Comparison of ENCODE assay signal across 1 cellular context in genomic region chr15:36688310-36689102, GRCh38.
TF ChIP-seq lines count a peak whose summit lies in the region.

No MANE protein-coding gene starts in this region.

TF ChIP-seq in SK-N-SH treated with all-trans-retinoic acid at 6 μM for 48 hours, 23 proteins besides CTCF, POLR2A, EP300 and RAD21 (continued from another document):
- no peak for TF ChIP-seq CSRNP3 (CRISPR knock-in tag; IDR thresholded peaks at IDR 0.05)
- no peak for TF ChIP-seq CREB5 (CRISPR knock-in tag; IDR thresholded peaks at IDR 0.05; ENCODE audit: low read depth)
- TF ChIP-seq TCF4 (CRISPR knock-in tag; IDR thresholded peaks at IDR 0.05; ENCODE audit: borderline replicate concordance) = no peak
- no peak for TF ChIP-seq ZC3H10 (CRISPR knock-in tag; IDR thresholded peaks at IDR 0.05)
- no peak for TF ChIP-seq BACH2 (CRISPR knock-in tag; IDR thresholded peaks at IDR 0.05; ENCODE audit: borderline replicate concordance)
- no peak for TF ChIP-seq ZFP3 (CRISPR knock-in tag; IDR thresholded peaks at IDR 0.05)
- TF ChIP-seq ISL1 (CRISPR knock-in tag; IDR thresholded peaks at IDR 0.05) = no peak
- no peak for TF ChIP-seq CSDC2 (CRISPR knock-in tag; IDR thresholded peaks at IDR 0.05)
- no peak for TF ChIP-seq ZFP30 (CRISPR knock-in tag; IDR thresholded peaks at IDR 0.05)
TF ChIP-seq in SK-N-SH treated with all-trans-retinoic acid at 6 μM for 48 hours: peak in this region for 0.
